In genomic region chr10:113782986-113783704, GRCh38 we compare ENCODE assay signal across 31 cellular contexts. TPM values are rescaled to one million over a fixed set of nuclear protein-coding genes. Genes with fewer than 3 reads are reported as not detected.
"Had no signal": no experiment of that assay in that cellular context is flagged by ENCODE, and none has a peak within 500 bp of the region (broad histone marks: within the 10 kb centered on the region; RNA-seq: fewer than 3 reads in every experiment).

No MANE protein-coding gene starts in this region.

- H3K4me3 Mint-ChIP-seq: dendritic cell treated with granulocyte-macrophage colony-stimulating factor and Interleukin-4, amounts not matched to agents 40 ng/mL and 50 ng/mL, for 4 days; effector memory CD8-positive, alpha-beta T cell; endodermal cell; memory B cell had no signal

- H3K4me1 Mint-ChIP-seq: endodermal cell, memory B cell had no signal

- ATAC-seq: effector memory CD8-positive, alpha-beta T cell; esophagus mucosa; gastrocnemius medialis; heart right ventricle; left cardiac atrium; left lung; left ventricle myocardium superior; lower lobe of right lung had no signal

- H3K27ac Mint-ChIP-seq: dendritic cell treated with granulocyte-macrophage colony-stimulating factor and Interleukin-4, amounts not matched to agents 40 ng/mL and 50 ng/mL, for 4 days; effector memory CD8-positive, alpha-beta T cell; endodermal cell; memory B cell had no signal

- H3K4me3 ChIP-seq: colonic mucosa, esophagus squamous epithelium, gastrocnemius medialis, heart right ventricle, left lung, lower lobe of right lung had no signal

- H3K27me3 ChIP-seq: colonic mucosa, esophagus squamous epithelium, gastrocnemius medialis, left lung had no signal

- H3K9me3 ChIP-seq: colonic mucosa, esophagus squamous epithelium, gastrocnemius medialis, heart right ventricle, left lung, lower lobe of right lung had no signal

- DNase-seq: colonic mucosa; cortex of kidney; effector CD8-positive, alpha-beta T cell; effector memory CD8-positive, alpha-beta T cell; endodermal cell; erythroblast; esophagus squamous epithelium; foreskin fibroblast; foreskin melanocyte; gastrocnemius medialis; glutamatergic neuron; head of caudate nucleus; heart right ventricle; hippocampal formation; left cardiac atrium; left lung; left ventricle myocardium superior; lower lobe of right lung; mammary epithelial cell; mesendoderm; midbrain had no signal

- H3K4me1 ChIP-seq: colonic mucosa, gastrocnemius medialis, heart right ventricle, left lung, lower lobe of right lung had no signal

- H3K36me3 ChIP-seq: colonic mucosa, esophagus squamous epithelium, gastrocnemius medialis, heart right ventricle, left lung, lower lobe of right lung had no signal

- H3K27ac ChIP-seq: colonic mucosa, epithelial cell of prostate, esophagus squamous epithelium, gastrocnemius medialis, heart right ventricle, left lung, lower lobe of right lung had no signal

- FAIRE-seq: endometrium, islet of Langerhans, keratinocyte had no signal

- H3K9me3 Mint-ChIP-seq: dendritic cell treated with granulocyte-macrophage colony-stimulating factor and Interleukin-4, amounts not matched to agents 40 ng/mL and 50 ng/mL, for 4 days; effector memory CD8-positive, alpha-beta T cell; endodermal cell; memory B cell had no signal

RNA-seq across cellular contexts. Expression of gene PLEKHS1, which starts 31.7 kb away (rescaled TPM):
- total RNA-seq: dermis microvascular lymphatic vessel endothelial cell, endodermal cell, gastrocnemius medialis, glomerular endothelial cell, heart right ventricle, kidney epithelial cell, left cardiac atrium, left ventricle myocardium superior had no signal
- polyA plus RNA-seq: keratinocyte, mammary epithelial cell had no signal
